21 cellular contexts compared by ENCODE assay signal in the genomic region with DNA sequence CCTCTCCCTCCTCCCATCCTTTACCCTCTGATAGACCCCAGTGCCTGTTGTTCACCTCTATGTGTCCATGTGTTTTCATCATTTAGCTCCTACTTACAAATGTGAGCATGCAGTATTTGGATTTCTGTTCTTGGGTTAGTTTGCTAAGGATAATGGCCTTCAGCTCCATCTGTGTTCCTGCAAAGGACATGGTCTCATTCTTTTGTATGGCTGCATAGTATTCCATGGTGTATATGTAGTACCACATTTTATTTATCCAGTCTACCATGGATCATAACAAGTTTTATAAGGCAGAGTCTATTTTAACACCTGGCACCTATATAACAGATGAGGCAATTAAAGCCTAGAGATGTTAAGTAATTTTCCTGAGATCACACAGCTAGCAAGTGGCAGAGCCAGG. TPM values are rescaled to one million over a fixed set of nuclear protein-coding genes. Genes with fewer than 3 reads are reported as not detected.
A peak's percentile ranks its signal among the peaks of the same experiment; 100 is the strongest.
DNase-seq lines count a peak whose midpoint lies in the region; ATAC-seq, FAIRE-seq and TF ChIP-seq lines count a peak whose summit lies in the region.
"Had no signal": no experiment of that assay in that cellular context is flagged by ENCODE, and none has a peak within 500 bp of the region (broad histone marks: within the 10 kb centered on the region; RNA-seq: fewer than 3 reads in every experiment).

No MANE protein-coding gene starts in this region.

- H3K27me3 Mint-ChIP-seq in activated CD8-positive, alpha-beta memory T cell treated with anti-CD3 and anti-CD28 coated beads, Interleukin-2, amount 10 ng/mL, durations not matched to agents 7 days and 5 days, result no peaks in the 10 kb centered on the region
- no peaks in the 10 kb centered on the region for H3K27me3 Mint-ChIP-seq in astrocyte (ENCODE audit: low read depth, unreplicated experiment)
- H3K27me3 Mint-ChIP-seq: CD4-positive, CD25-positive, alpha-beta regulatory T cell had no signal

- DNase-seq in activated CD8-positive, alpha-beta memory T cell treated with anti-CD3 and anti-CD28 coated beads, Interleukin-2, amount 10 ng/mL, durations not matched to agents 7 days and 5 days, result no peak
- no peak for DNase-seq in activated CD8-positive, alpha-beta memory T cell treated with anti-CD3 and anti-CD28 coated beads, Interleukin-2, amount 50 U/mL, for 48 hours
- DNase-seq in HTR-8/SVneo (ENCODE audit: insufficient read length, low spot score), result no peak
- no peak for DNase-seq in astrocyte (ENCODE audit: low read depth)
- DNase-seq in hepatic stellate cell (ENCODE audit: low spot score), result no peak
- DNase-seq in NCI-H510A treated with DMSO at 0.1 percent for 48 hours (lab: John Stamatoyannopoulos, UW), result no peak
- DNase-seq: GF-D8, MV-4-11, NCI-H1105 treated with DMSO at 0.1 percent for 48 hours, NCI-H1694, NCI-H2081 treated with DMSO at 0.1 percent for 48 hours, NCI-H2171 treated with DMSO at 0.1 percent for 48 hours, NCI-H446, NCI-H526 treated with DMSO at 0.1 percent for 48 hours, PC-3, Right ventricle myocardium superior had no signal

- H3K79me2 ChIP-seq in astrocyte (ENCODE audit: insufficient read depth, low read length), result peaks cover 61% of the 10 kb centered on the region

- TF ChIP-seq CTCF in astrocyte (IDR thresholded peaks at IDR 0.05; ENCODE audit: insufficient read depth, low read depth, low read length), result no peak

- no peaks in the 10 kb centered on the region for H3K27me3 ChIP-seq in astrocyte (ENCODE audit: insufficient read depth, low read length)

- peaks cover 3% of the 10 kb centered on the region for H3K4me1 ChIP-seq in astrocyte (ENCODE audit: insufficient read depth, low read length)

- no peak overlapping the region for H3K27ac ChIP-seq in astrocyte (ENCODE audit: low read depth, low read length)

- CTCF ChIA-PET in activated CD8-positive, alpha-beta memory T cell treated with anti-CD3 and anti-CD28 coated beads, Interleukin-2, amount 10 ng/mL, durations not matched to agents 7 days and 5 days (lab: Charles Lee), result interaction anchor here (0.7 to 1.4 kb wide), 2 partner anchors 10 to 87 kb away, joined by 3 to 6 read pairs; no protein-coding TSS in a partner anchor

- peaks cover 36% of the 10 kb centered on the region for H3K36me3 Mint-ChIP-seq in activated CD8-positive, alpha-beta memory T cell treated with anti-CD3 and anti-CD28 coated beads, Interleukin-2, amount 10 ng/mL, durations not matched to agents 7 days and 5 days
- H3K36me3 Mint-ChIP-seq in astrocyte (ENCODE audit: low read depth, unreplicated experiment), result peaks cover 7% of the 10 kb centered on the region

- H3K27ac Mint-ChIP-seq in activated CD8-positive, alpha-beta memory T cell treated with anti-CD3 and anti-CD28 coated beads, Interleukin-2, amount 10 ng/mL, durations not matched to agents 7 days and 5 days, result peak overlapping the region; percentile 3
- H3K27ac Mint-ChIP-seq in astrocyte (ENCODE audit: unreplicated experiment), result peak overlapping the region; percentile 55
- H3K27ac Mint-ChIP-seq: CD4-positive, CD25-positive, alpha-beta regulatory T cell had no signal

- H3K9me3 ChIP-seq in astrocyte (ENCODE audit: insufficient read depth, low read depth, low read length), result no peaks in the 10 kb centered on the region

- peak; percentile 9 for ATAC-seq in activated CD8-positive, alpha-beta memory T cell treated with anti-CD3 and anti-CD28 coated beads, Interleukin-2, amount 10 ng/mL, durations not matched to agents 7 days and 5 days
- ATAC-seq in GM19043 (IDR thresholded peaks at IDR 0.05; ENCODE audit: low read depth, unreplicated experiment) (peak; percentile 1), GM19035 (IDR thresholded peaks at IDR 0.05; ENCODE audit: unreplicated experiment) (no peak)
- ATAC-seq: HCT116, PC-3 had no signal

- no peak overlapping the region for H3K4me3 Mint-ChIP-seq in activated CD8-positive, alpha-beta memory T cell treated with anti-CD3 and anti-CD28 coated beads, Interleukin-2, amount 10 ng/mL, durations not matched to agents 7 days and 5 days
- H3K4me3 Mint-ChIP-seq in astrocyte (ENCODE audit: unreplicated experiment), result no peak overlapping the region

- no peak overlapping the region for H2AFZ ChIP-seq in astrocyte (ENCODE audit: low read depth, low read length)

- H3K36me3 ChIP-seq in astrocyte (ENCODE audit: insufficient read depth, low read length), result no peaks in the 10 kb centered on the region

- no peaks in the 10 kb centered on the region for H3K9me3 Mint-ChIP-seq in activated CD8-positive, alpha-beta memory T cell treated with anti-CD3 and anti-CD28 coated beads, Interleukin-2, amount 10 ng/mL, durations not matched to agents 7 days and 5 days (ENCODE audit: low read depth)
- no peaks in the 10 kb centered on the region for H3K9me3 Mint-ChIP-seq in astrocyte (ENCODE audit: unreplicated experiment)
- H3K9me3 Mint-ChIP-seq: CD4-positive, CD25-positive, alpha-beta regulatory T cell had no signal

- no peak overlapping the region for H3K4me2 ChIP-seq in astrocyte (ENCODE audit: low read length)

- H3K4me1 Mint-ChIP-seq in activated CD8-positive, alpha-beta memory T cell treated with anti-CD3 and anti-CD28 coated beads, Interleukin-2, amount 10 ng/mL, durations not matched to agents 7 days and 5 days, result peaks cover 42% of the 10 kb centered on the region
- H3K4me1 Mint-ChIP-seq in astrocyte (ENCODE audit: low read depth, unreplicated experiment), result peaks cover 13% of the 10 kb centered on the region

- H3K4me3 ChIP-seq in astrocyte (ENCODE audit: insufficient read depth, low read depth, low read length), result no peak overlapping the region

- peaks cover 7% of the 10 kb centered on the region for H4K20me1 ChIP-seq in astrocyte (ENCODE audit: insufficient read depth, low read length)

- no peak overlapping the region for H3K9ac ChIP-seq in astrocyte (ENCODE audit: low read length)

- FAIRE-seq in HTR-8/SVneo (lab: Jason Lieb, UNC), result peak; percentile 51
- FAIRE-seq in astrocyte (lab: Jason Lieb, UNC), result peak; percentile 52
- FAIRE-seq: H1 had no signal

RNA-seq across cellular contexts. Expression of gene YTHDC2, which starts 7.4 kb away (rescaled TPM):
- 10 to 100 TPM; 27.6 to 32.8 TPM for total RNA-seq in activated CD8-positive, alpha-beta memory T cell treated with anti-CD3 and anti-CD28 coated beads, Interleukin-2, amount 10 ng/mL, durations not matched to agents 7 days and 5 days
- 21.2 and 23.5 TPM in 2 replicates for total RNA-seq in astrocyte

RNA-seq across cellular contexts. Expression of gene MCC, which starts 32.6 kb away (rescaled TPM):
- 1 to 10 TPM; 7.4 to 7.5 TPM for total RNA-seq in activated CD8-positive, alpha-beta memory T cell treated with anti-CD3 and anti-CD28 coated beads, Interleukin-2, amount 10 ng/mL, durations not matched to agents 7 days and 5 days
- total RNA-seq in astrocyte, result 26.9 and 27.2 TPM in 2 replicates
